In genomic region chr17:82780981-82781893, GRCh38 we compare ENCODE assay signal across 17 cellular contexts. TPM values are rescaled to one million over a fixed set of nuclear protein-coding genes. Genes with fewer than 3 reads are reported as not detected.
DNase-seq lines count a peak whose midpoint lies in the region; ATAC-seq, FAIRE-seq and TF ChIP-seq lines count a peak whose summit lies in the region.
"Had no signal": no experiment of that assay in that cellular context is flagged by ENCODE, and none has a peak within 500 bp of the region (broad histone marks: within the 10 kb centered on the region; RNA-seq: fewer than 3 reads in every experiment).

No MANE protein-coding gene starts in this region.

- peaks cover 3% of the 10 kb centered on the region for H3K27me3 Mint-ChIP-seq in nephron progenitor cell (ENCODE audit: low read depth, poor library complexity)
- H3K27me3 Mint-ChIP-seq: activated naive CD8-positive, alpha-beta T cell treated with anti-CD3 and anti-CD28 coated beads for 36 hours; CD4-positive, alpha-beta memory T cell had no signal

- no peak overlapping the region for H3K4me3 Mint-ChIP-seq in nephron progenitor cell
- H3K4me3 Mint-ChIP-seq: activated naive CD8-positive, alpha-beta T cell treated with anti-CD3 and anti-CD28 coated beads for 36 hours; CD4-positive, alpha-beta memory T cell had no signal

- peaks cover 6% of the 10 kb centered on the region for H3K9me3 Mint-ChIP-seq in nephron progenitor cell
- H3K9me3 Mint-ChIP-seq: activated naive CD8-positive, alpha-beta T cell treated with anti-CD3 and anti-CD28 coated beads for 36 hours had no signal

- H3K4me3 ChIP-seq in H7 (ENCODE audit: insufficient read depth, low read depth, low read length) (no peak overlapping the region), kidney (ENCODE audit: low read length in 2 of 2) (no peak overlapping the region)
- H3K4me3 ChIP-seq: cardiac muscle cell, tibial artery had no signal

- H3K27me3 ChIP-seq in H7 (ENCODE audit: control insufficient read depth, insufficient read depth, low read length), result no peaks in the 10 kb centered on the region
- H3K27me3 ChIP-seq: cardiac muscle cell, tibial artery had no signal

- H3K36me3 Mint-ChIP-seq in nephron progenitor cell (ENCODE audit: low read depth), result peaks cover 38% of the 10 kb centered on the region

- no peak for FAIRE-seq in kidney (lab: Jason Lieb, UNC)
- FAIRE-seq: small intestine had no signal

- TF ChIP-seq CTCF in nephron progenitor cell (IDR thresholded peaks at IDR 0.05) (no peak), kidney (IDR thresholded peaks at IDR 0.05; ENCODE audit: borderline replicate concordance, extremely low read depth, insufficient read depth) (no peak)

- peaks cover 31% of the 10 kb centered on the region for H3K4me1 Mint-ChIP-seq in nephron progenitor cell

- no peak overlapping the region for H3K27ac ChIP-seq in kidney (ENCODE audit: low read depth in 2 of 2, low read length in 2 of 2)
- H3K27ac ChIP-seq: 22Rv1, parathyroid adenoma, tibial artery had no signal

- H3K9me3 ChIP-seq in kidney (ENCODE audit: control insufficient read depth in 1 of 2, low read length in 2 of 2), result no peaks in the 10 kb centered on the region
- H3K9me3 ChIP-seq: tibial artery had no signal

- intact Hi-C loops in kidney (cut with DNase I), result no loop called here

- peak; percentile 66 for DNase-seq in DMS 273 (lab: John Stamatoyannopoulos, UW; ENCODE audit: unreplicated experiment)
- no peak for DNase-seq in DMS 273 treated with DMSO at 0.1 percent for 48 hours (lab: John Stamatoyannopoulos, UW)
- peak; percentile 59 for DNase-seq in H7
- peak; percentile 42 for DNase-seq in cerebellum (ENCODE audit: low spot score)
- DNase-seq in nephron progenitor cell, result no peak
- DNase-seq in kidney, result no peak
- DNase-seq in NCI-H1417 treated with DMSO at 0.1 percent for 48 hours (lab: John Stamatoyannopoulos, UW), result no peak

- H3K4me1 ChIP-seq in kidney (ENCODE audit: control insufficient read depth in 1 of 2, insufficient read depth in 1 of 2, low read depth in 1 of 2, low read length in 2 of 2), result peaks cover 0 to 5% of the 10 kb centered on the region in 2 donors
- H3K4me1 ChIP-seq: parathyroid adenoma, tibial artery had no signal

- peak overlapping the region; percentile 51 for H3K27ac Mint-ChIP-seq in nephron progenitor cell
- H3K27ac Mint-ChIP-seq: activated naive CD8-positive, alpha-beta T cell treated with anti-CD3 and anti-CD28 coated beads for 36 hours had no signal

- no peak for ATAC-seq in GM21529 (IDR thresholded peaks at IDR 0.05; ENCODE audit: unreplicated experiment)

- no peak overlapping the region for H3K9ac ChIP-seq in kidney (ENCODE audit: low read length in 2 of 2)
- H3K9ac ChIP-seq: parathyroid adenoma had no signal

- H3K36me3 ChIP-seq in H7 (replicated peaks; ENCODE audit: control insufficient read depth, insufficient read depth, low read length) (peaks cover 20% of the 10 kb centered on the region), kidney (ENCODE audit: control insufficient read depth in 1 of 2, insufficient read depth in 2 of 2, low read length in 2 of 2) (peaks cover 0 to 4% of the 10 kb centered on the region in 2 donors)

RNA-seq across cellular contexts. Expression of gene TBCD, which starts 29.4 kb away (rescaled TPM):
- total RNA-seq in H7 (2014; rRNA removed; shearing (Covaris generic)), result 74.1 and 101 TPM in 2 replicates
- total RNA-seq in cerebellum (63.2 TPM), kidney (72.8 TPM)
- polyA plus RNA-seq in kidney (ENCODE audit: insufficient read depth, low read depth, low replicate concordance), result 78.7 TPM

RNA-seq across cellular contexts. Expression of gene FN3K, which starts 45.8 kb away (rescaled TPM):
- 3.3 and 3.8 TPM in 2 replicates for total RNA-seq in H7 (2014; rRNA removed; shearing (Covaris generic))
- total RNA-seq in cerebellum, result 13.9 TPM
- total RNA-seq in kidney, result 33.3 TPM
- 114 TPM for polyA plus RNA-seq in kidney (ENCODE audit: insufficient read depth, low read depth, low replicate concordance)

RNA-seq across cellular contexts. Expression of gene ZNF750, which starts 58.6 kb away (rescaled TPM):
- total RNA-seq in H7 (2014; rRNA removed; shearing (Covaris generic)), result not detected in 2 replicates
- total RNA-seq in cerebellum, result not detected
- 0.25 TPM for total RNA-seq in kidney
- 0.30 TPM for polyA plus RNA-seq in kidney (ENCODE audit: insufficient read depth, low read depth, low replicate concordance)
- total RNA-seq: activated naive CD8-positive, alpha-beta T cell treated with anti-CD3 and anti-CD28 coated beads for 36 hours; cardiac muscle cell; CD4-positive, alpha-beta memory T cell; fibroblast of lung; mononuclear cell had no signal
- polyA plus RNA-seq: CD4-positive, alpha-beta memory T cell; fibroblast of lung had no signal

Comparison
In these comparisons a context has a peak if more than half of its experiments do, and no peak if none do; other contexts are left out.
1. DNase-seq: peak in DMS 273 (single experiment), H7 (single experiment) and cerebellum (single experiment); none in DMS 273 treated with DMSO at 0.1 percent for 48 hours (single experiment), nephron progenitor cell (single experiment), kidney (single experiment) and NCI-H1417 treated with DMSO at 0.1 percent for 48 hours (single experiment).